Comparison of ENCODE assay signal across 29 cellular contexts in genomic region chr10:119337223-119337622, GRCh38.
"Had no signal": no experiment of that assay in that cellular context is flagged by ENCODE, and none has a peak within 500 bp of the region (broad histone marks: within the 10 kb centered on the region; RNA-seq: fewer than 3 reads in every experiment).

No MANE protein-coding gene starts in this region.

- H3K4me3 Mint-ChIP-seq: activated CD4-positive, alpha-beta memory T cell treated with anti-CD3 and anti-CD28 coated beads, Interleukin-2, amount 10 ng/mL, durations not matched to agents 7 days and 5 days; activated CD4-positive, alpha-beta T cell treated with anti-CD3 and anti-CD28 coated beads, Interleukin-2, amount 10 ng/mL, durations not matched to agents 24 days and 14 days; activated naive CD4-positive, alpha-beta T cell treated with anti-CD3 and anti-CD28 coated beads, Interleukin-2, amount 50 U/mL, for 24 hours; activated naive CD8-positive, alpha-beta T cell treated with anti-CD3 and anti-CD28 coated beads, Interleukin-2, amount 50 U/mL, for 24 hours; activated T-cell treated with anti-CD3 and anti-CD28 coated beads, Interleukin-2, amount 50 U/mL, for 24 hours; naive thymus-derived CD8-positive, alpha-beta T cell; neural progenitor cell; stimulated activated memory B cell treated with anti-CD40 and anti-IgM and Interleukin-4, amounts not matched to agents 10 μg/mL and 1 μg/mL and 100 μg/mL, for 72 hours; T-helper 1 cell treated with Interleukin-12 subunit alpha and Interleukin-12 subunit beta and Interleukin-4 antibody, amounts not matched to agents 30 μg/mL and 1 μg/mL, for 36 hours had no signal

- H3K27ac Mint-ChIP-seq: activated CD4-positive, alpha-beta memory T cell treated with anti-CD3 and anti-CD28 coated beads, Interleukin-2, amount 10 ng/mL, durations not matched to agents 7 days and 5 days; activated CD4-positive, alpha-beta T cell treated with anti-CD3 and anti-CD28 coated beads, Interleukin-2, amount 10 ng/mL, durations not matched to agents 24 days and 14 days; activated naive CD4-positive, alpha-beta T cell treated with anti-CD3 and anti-CD28 coated beads, Interleukin-2, amount 50 U/mL, for 24 hours; activated naive CD8-positive, alpha-beta T cell treated with anti-CD3 and anti-CD28 coated beads, Interleukin-2, amount 50 U/mL, for 24 hours; activated T-cell treated with anti-CD3 and anti-CD28 coated beads, Interleukin-2, amount 50 U/mL, for 24 hours; T-helper 1 cell treated with Interleukin-12 subunit alpha and Interleukin-12 subunit beta and Interleukin-4 antibody, amounts not matched to agents 30 μg/mL and 1 μg/mL, for 36 hours had no signal

- H3K27me3 ChIP-seq: gastrocnemius medialis, left lung, neural progenitor cell, stomach, thyroid gland, upper lobe of left lung, vagina had no signal

- H3K36me3 ChIP-seq: gastrocnemius medialis, neural progenitor cell, thyroid gland, vagina had no signal

- ATAC-seq: activated naive CD8-positive, alpha-beta T cell treated with anti-CD3 and anti-CD28 coated beads, Interleukin-2, amount 50 U/mL, for 24 hours; gastrocnemius medialis; left lung; naive thymus-derived CD8-positive, alpha-beta T cell; sciatic nerve; stimulated activated memory B cell treated with anti-CD40 and anti-IgM and Interleukin-4, amounts not matched to agents 10 μg/mL and 1 μg/mL and 100 μg/mL, for 72 hours had no signal

- DNase-seq: activated CD4-positive, alpha-beta memory T cell treated with anti-CD3 and anti-CD28 coated beads, Interleukin-2, amount 10 ng/mL, durations not matched to agents 7 days and 5 days; activated CD4-positive, alpha-beta T cell treated with anti-CD3 and anti-CD28 coated beads, Interleukin-2, amount 10 ng/mL, durations not matched to agents 24 days and 14 days; activated CD4-positive, CD25-positive, alpha-beta regulatory T cell treated with anti-CD3 and anti-CD28 coated beads, Interleukin-2, amount 50 U/mL, for 72 hours; activated CD8-positive, alpha-beta memory T cell treated with anti-CD3 and anti-CD28 coated beads, Interleukin-2, amount 50 U/mL, for 48 hours; activated gamma-delta T cell; activated naive CD8-positive, alpha-beta T cell treated with anti-CD3 and anti-CD28 coated beads, Interleukin-2, amount 50 U/mL, for 24 hours; activated T-cell treated with anti-CD3 and anti-CD28 coated beads, Interleukin-2, amount 50 U/mL, for 24 hours; amygdala; dermis blood vessel endothelial cell; effector CD4-positive, alpha-beta T cell; gastrocnemius medialis; left lung; occipital lobe; SK-N-SH; stimulated activated CD4-positive, alpha-beta T cell treated with anti-CD3 and anti-CD28 coated beads, Interleukin-12 subunit alpha, Interleukin-12 subunit beta, amount 100 ng/mL, for 4 hours; stimulated activated CD4-positive, alpha-beta T cell treated with anti-CD3 and anti-CD28 coated beads, Interleukin-4, amount 100 ng/mL, for 24 hours; stomach; SW 1271; T-helper 9 cell; thyroid gland; upper lobe of left lung had no signal

- H3K27ac ChIP-seq: left lung, neural progenitor cell, skin epidermis, thyroid gland, vagina had no signal

- H3K9me3 ChIP-seq: gastrocnemius medialis, left lung, SK-N-SH, stomach, thyroid gland, upper lobe of left lung, vagina had no signal

- H3K4me3 ChIP-seq: gastrocnemius medialis, left lung, neural progenitor cell, skin epidermis, stomach, thyroid gland, upper lobe of left lung, vagina had no signal

- H3K9me3 Mint-ChIP-seq: activated CD4-positive, alpha-beta memory T cell treated with anti-CD3 and anti-CD28 coated beads, Interleukin-2, amount 10 ng/mL, durations not matched to agents 7 days and 5 days; activated CD4-positive, alpha-beta T cell treated with anti-CD3 and anti-CD28 coated beads, Interleukin-2, amount 10 ng/mL, durations not matched to agents 24 days and 14 days; activated naive CD4-positive, alpha-beta T cell treated with anti-CD3 and anti-CD28 coated beads, Interleukin-2, amount 50 U/mL, for 24 hours; activated naive CD8-positive, alpha-beta T cell treated with anti-CD3 and anti-CD28 coated beads, Interleukin-2, amount 50 U/mL, for 24 hours; activated T-cell treated with anti-CD3 and anti-CD28 coated beads, Interleukin-2, amount 50 U/mL, for 24 hours; naive thymus-derived CD8-positive, alpha-beta T cell; neural progenitor cell; stimulated activated memory B cell treated with anti-CD40 and anti-IgM and Interleukin-4, amounts not matched to agents 10 μg/mL and 1 μg/mL and 100 μg/mL, for 72 hours; T-helper 1 cell treated with Interleukin-12 subunit alpha and Interleukin-12 subunit beta and Interleukin-4 antibody, amounts not matched to agents 30 μg/mL and 1 μg/mL, for 36 hours had no signal
